Comparison of ENCODE assay signal across 10 cellular contexts in genomic region chr10:129958118-129958685, GRCh38. TPM values are rescaled to one million over a fixed set of nuclear protein-coding genes. Genes with fewer than 3 reads are reported as not detected.
DNase-seq lines count a peak whose midpoint lies in the region; ATAC-seq and TF ChIP-seq lines count a peak whose summit lies in the region.
"Had no signal": no experiment of that assay in that cellular context is flagged by ENCODE, and none has a peak within 500 bp of the region (broad histone marks: within the 10 kb centered on the region; RNA-seq: fewer than 3 reads in every experiment).

No MANE protein-coding gene starts in this region.

- H3K9me3 ChIP-seq in Panc1 (ENCODE audit: control insufficient read depth, insufficient read depth, low read depth, low read length) (no peaks in the 10 kb centered on the region), sigmoid colon (no peaks in the 10 kb centered on the region)

- no peak for TF ChIP-seq EP300 in sigmoid colon (IDR thresholded peaks at IDR 0.05)

- DNase-seq in NCI-H345 (lab: John Stamatoyannopoulos, UW) (peak; percentile 52), NCI-H345 treated with DMSO at 0.1 percent for 48 hours (lab: John Stamatoyannopoulos, UW; ENCODE audit: unreplicated experiment) (no peak), Panc1 (ENCODE audit: low read depth, low spot score) (no peak), cardiac septum (ENCODE audit: low spot score) (peak; percentile 49), sigmoid colon (peak; percentile 54), HPDE6-E6E7 (ENCODE audit: extremely low spot score) (no peak)
- DNase-seq: NCI-H2107 had no signal

- H3K4me1 ChIP-seq in Panc1 (ENCODE audit: control insufficient read depth, insufficient read depth, low read length), result peaks cover 9% of the 10 kb centered on the region
- H3K4me1 ChIP-seq in sigmoid colon, result peaks cover 0 to 28% (median 24%) of the 10 kb centered on the region in 4 donors

- TF ChIP-seq POLR2A in sigmoid colon (IDR thresholded peaks at IDR 0.05), result no peak

- in situ Hi-C loops in Panc1 (cut with HindIII; ENCODE audit: low pct_unique_long_range_greater_than_20kb, low sequenced_read_pairs), result no loop called here

- no peak overlapping the region for H3K4me3 ChIP-seq in Panc1 (ENCODE audit: low read depth in 2 of 2, low read length in 2 of 2)
- peak overlapping the region in 2 of 4 donors; percentile 34 to 35 for H3K4me3 ChIP-seq in sigmoid colon

- WGBS in sigmoid colon, 2 donors, result 16 to 19% methylated on average over 20 of the region's 20 CpGs

- H3K27ac ChIP-seq in Panc1 (ENCODE audit: low read length) (no peak overlapping the region), sigmoid colon (peak overlapping the region in 1 of 4 donors; percentile 59)

- H3K36me3 ChIP-seq in Panc1 (ENCODE audit: control insufficient read depth, insufficient read depth, low read length) (no peaks in the 10 kb centered on the region), sigmoid colon (no peaks in the 10 kb centered on the region)

- CTCF ChIA-PET in Panc1 (lab: Charles Lee), result interaction anchor here (1.3 kb wide), 1 partner anchor 69 kb away, joined by 3 read pairs; no protein-coding TSS in a partner anchor

- ATAC-seq in Panc1 (no peak), HG02885 (IDR thresholded peaks at IDR 0.05; ENCODE audit: poor library complexity, unreplicated experiment) (no peak), HG03457 (IDR thresholded peaks at IDR 0.05; ENCODE audit: unreplicated experiment) (no peak)
- ATAC-seq: left lobe of liver had no signal

- intact Hi-C loops in Panc1 (cut with micrococcal nuclease; ENCODE audit: unreplicated experiment) (no loop called here), cardiac septum (cut with DNase I) (no loop called here), sigmoid colon (cut with DNase I) (no loop called here)

- H3K27me3 ChIP-seq in Panc1 (ENCODE audit: control insufficient read depth, insufficient read depth, low read length) (peaks cover 54% of the 10 kb centered on the region), sigmoid colon (peaks cover 40 to 86% (median 60%) of the 10 kb centered on the region in 3 donors)

- no TSS peak for BruUV-seq in Panc1 (replicated peaks; lab: Mats Ljungman, UMichigan)

- POLR2A ChIA-PET in Panc1 (lab: Charles Lee), result no interaction called here

- TF ChIP-seq CTCF in Panc1 (IDR thresholded peaks at IDR 0.05) (peak; percentile 36; the same call in 1 of the 2 replicates), sigmoid colon (IDR thresholded peaks at IDR 0.05) (no peak)

RNA-seq across cellular contexts. Expression of gene EBF3, which starts 5.9 kb away (rescaled TPM):
- total RNA-seq in Panc1 (2021; ENCODE audit: unreplicated experiment) (0.64 TPM), cardiac septum (5.8 TPM), sigmoid colon (1 to 10 TPM; 4.3 to 8.9 (median 5.8) TPM)
- 0.45 TPM for polyA plus RNA-seq in Panc1 (2012; ENCODE audit: insufficient read length)
- polyA plus RNA-seq in sigmoid colon, result 1 to 10 TPM in 2 of 3 donors, not detected in 1; 1.2 to 1.3 TPM
- total RNA-seq: left lobe of liver had no signal

Comparison
In these comparisons a context has a peak if more than half of its experiments do, and no peak if none do; other contexts are left out.
1. DNase-seq: peak in NCI-H345 (single experiment), cardiac septum (single experiment) and sigmoid colon (single experiment); none in NCI-H345 treated with DMSO at 0.1 percent for 48 hours (single experiment), Panc1 (single experiment) and HPDE6-E6E7 (single experiment).